Comparison of ENCODE assay signal across 8 cellular contexts in genomic region chr22:26502688-26503561, GRCh38. TPM values are rescaled to one million over a fixed set of nuclear protein-coding genes. Genes with fewer than 3 reads are reported as not detected.
DNase-seq lines count a peak whose midpoint lies in the region; ATAC-seq and TF ChIP-seq lines count a peak whose summit lies in the region.

No MANE protein-coding gene starts in this region.

- H3K4me3 ChIP-seq in breast epithelium (no peak overlapping the region), OCI-LY1 (ENCODE audit: low read depth, low read length, poor library complexity, severe bottlenecking) (no peak overlapping the region), foreskin fibroblast (ENCODE audit: low read depth in 1 of 2, low read length in 2 of 2) (no peak overlapping the region), trophoblast cell (ENCODE audit: low read depth, low read length) (no peak overlapping the region)

- no TSS peak for BruUV-seq in MCF 10A (replicated peaks; lab: Mats Ljungman, UMichigan)

- POLR2A ChIA-PET in MCF 10A (lab: Yijun Ruan, JAX), result interaction anchor here (0.8 to 2.8 kb wide), 3 partner anchors 9 to 88 kb away, joined by 3 to 19 read pairs (median 3); partner anchors contain the start of gene TFIP11

- peaks cover 94% of the 10 kb centered on the region for H3K36me3 Mint-ChIP-seq in MCF 10A (ENCODE audit: insufficient read depth, unreplicated experiment)

- intact Hi-C loops in MCF 10A (cut with micrococcal nuclease) (no loop called here), breast epithelium (cut with DNase I; ENCODE audit: low total_unique reads) (no loop called here)

- H4K8ac ChIP-seq in trophoblast cell (ENCODE audit: low read depth, low read length), result no peak overlapping the region

- no peak overlapping the region for H4K91ac ChIP-seq in trophoblast cell (ENCODE audit: low read depth, low read length)

- H3K9ac ChIP-seq in OCI-LY1 (ENCODE audit: low read length) (peak overlapping the region; percentile 36; the same call in 1 of the 2 replicates), trophoblast cell (ENCODE audit: low read length) (no peak overlapping the region)

- no peak overlapping the region for H3K4ac ChIP-seq in trophoblast cell (ENCODE audit: low read depth, low read length)

- H3K27ac ChIP-seq in breast epithelium, result peak overlapping the region in 1 of 2 donors; percentile 9
- peak overlapping the region; percentile 78 for H3K27ac ChIP-seq in OCI-LY1 (ENCODE audit: low read depth, low read length, poor library complexity, severe bottlenecking)
- no peak overlapping the region for H3K27ac ChIP-seq in trophoblast cell (ENCODE audit: low read depth, low read length)

- H3K18ac ChIP-seq in trophoblast cell (ENCODE audit: low read length), result no peak overlapping the region

- H3K9me3 ChIP-seq in breast epithelium (no peaks in the 10 kb centered on the region), OCI-LY1 (ENCODE audit: low read length) (no peaks in the 10 kb centered on the region), trophoblast cell (ENCODE audit: insufficient read depth, low read depth, low read length) (no peaks in the 10 kb centered on the region)

- no peaks in the 10 kb centered on the region for H3K79me1 ChIP-seq in trophoblast cell (ENCODE audit: low read length)

- H3F3A ChIP-seq in OCI-LY1 (ENCODE audit: insufficient read depth, low read length), result no peaks in the 10 kb centered on the region

- H3K4me1 ChIP-seq in breast epithelium (no peaks in the 10 kb centered on the region), OCI-LY1 (ENCODE audit: insufficient read depth, low read length, severe bottlenecking) (peaks cover 18% of the 10 kb centered on the region), trophoblast cell (ENCODE audit: control insufficient read depth in 1 of 2, insufficient read depth in 2 of 2, low read length in 2 of 2) (no peaks in the 10 kb centered on the region)

- no CpG with 5 or more reads among the region's 3 CpGs for WGBS in trophoblast cell (ENCODE audit: extremely low coverage, insufficient coverage, insufficient read length)

- H2AFZ ChIP-seq in OCI-LY1 (ENCODE audit: low read length) (no peak overlapping the region), trophoblast cell (ENCODE audit: insufficient read depth, low read length, poor library complexity) (peak overlapping the region; percentile 6)

- H4K12ac ChIP-seq in trophoblast cell (ENCODE audit: low read depth, low read length), result no peak overlapping the region

- CTCF ChIA-PET in MCF 10A (lab: Yijun Ruan, JAX), result interaction anchor here (0.5 to 2.8 kb wide), 19 partner anchors 8 to 1444 kb away, joined by 3 to 13 read pairs (median 4); partner anchors contain the start of genes HPS4, SRRD, TFIP11 and TPST2

- ATAC-seq in GM18520 (IDR thresholded peaks at IDR 0.05; ENCODE audit: unreplicated experiment), result no peak

- no peak for TF ChIP-seq POLR2A in breast epithelium (IDR thresholded peaks at IDR 0.05)

- H3K23ac ChIP-seq in trophoblast cell (ENCODE audit: low read length), result no peak overlapping the region

- peak overlapping the region; percentile 6; the same call in 1 of the 2 replicates for H3K4me2 ChIP-seq in OCI-LY1 (ENCODE audit: low read length)
- no peak overlapping the region for H3K4me2 ChIP-seq in trophoblast cell (ENCODE audit: low read length)

- no peaks in the 10 kb centered on the region for H3K27me3 ChIP-seq in breast epithelium
- H3K27me3 ChIP-seq in OCI-LY1 (ENCODE audit: insufficient read depth, low read length), result no peaks in the 10 kb centered on the region
- H3K27me3 ChIP-seq in trophoblast cell (ENCODE audit: insufficient read depth, low read length), result no peaks in the 10 kb centered on the region

- no peaks in the 10 kb centered on the region for H3K9me3 Mint-ChIP-seq in MCF 10A (ENCODE audit: unreplicated experiment)

- H4K20me1 ChIP-seq in OCI-LY1 (ENCODE audit: insufficient read depth, low read length), result no peaks in the 10 kb centered on the region

- H3K27ac Mint-ChIP-seq in MCF 10A (ENCODE audit: low read depth, unreplicated experiment), result no peak overlapping the region

- peak; percentile 43 for TF ChIP-seq CTCF in MCF 10A (IDR thresholded peaks at IDR 0.05; ENCODE audit: unreplicated experiment)
- TF ChIP-seq CTCF in breast epithelium (IDR thresholded peaks at IDR 0.05), result peak in 1 of 3 donors; percentile 45
- peak; percentile 92 for TF ChIP-seq CTCF in OCI-LY1 (IDR thresholded peaks at IDR 0.05; ENCODE audit: low read length)
- TF ChIP-seq CTCF in foreskin fibroblast (IDR thresholded peaks at IDR 0.05; ENCODE audit: low read depth, low read length), result peak; percentile 74

- H3K79me2 ChIP-seq in OCI-LY1 (ENCODE audit: insufficient read depth, low read length) (no peaks in the 10 kb centered on the region), trophoblast cell (ENCODE audit: control insufficient read depth, insufficient read depth, low read length, poor library complexity) (no peaks in the 10 kb centered on the region)

- no peak overlapping the region for H2BK12ac ChIP-seq in trophoblast cell (ENCODE audit: low read length)

- no peak overlapping the region for H3K4me3 Mint-ChIP-seq in MCF 10A (ENCODE audit: unreplicated experiment)

- H2AK5ac ChIP-seq in trophoblast cell (ENCODE audit: low read length), result no peak overlapping the region

- peaks cover 27% of the 10 kb centered on the region for H3K36me3 ChIP-seq in breast epithelium
- peaks cover 84% of the 10 kb centered on the region for H3K36me3 ChIP-seq in OCI-LY1 (ENCODE audit: insufficient read depth, low read length)
- peaks cover 40 to 54% of the 10 kb centered on the region in 2 experiments for H3K36me3 ChIP-seq in trophoblast cell (ENCODE audit: control insufficient read depth in 1 of 2, insufficient read depth in 2 of 2, low read length in 2 of 2)

- no peak overlapping the region for H3K14ac ChIP-seq in trophoblast cell (ENCODE audit: low read length)

- no peak overlapping the region for H2BK5ac ChIP-seq in trophoblast cell (ENCODE audit: low read depth, low read length, poor library complexity)

- DNase-seq in MCF 10A (ENCODE audit: unreplicated experiment) (peak; percentile 18), breast epithelium (ENCODE audit: low spot score in 2 of 2) (no peak), activated T-helper 1 cell treated with Interleukin-2 at 50 U/mL for 16 hours (ENCODE audit: low read depth) (peak; percentile 22), foreskin fibroblast (peak in 1 of 2 donors; percentile 65), trophoblast cell (peak in 1 of 2 donors; percentile 34), cerebellar nuclear complex (lab: John Stamatoyannopoulos, UW) (no peak)

- H2BK120ac ChIP-seq in trophoblast cell (ENCODE audit: insufficient read depth, low read length, poor library complexity), result no peak overlapping the region

- no peaks in the 10 kb centered on the region for H3K9me2 ChIP-seq in OCI-LY1 (ENCODE audit: low read depth, low read length)

- no peaks in the 10 kb centered on the region for H3K4me1 Mint-ChIP-seq in MCF 10A (ENCODE audit: insufficient read depth, unreplicated experiment)

- no peaks in the 10 kb centered on the region for H3K27me3 Mint-ChIP-seq in MCF 10A (ENCODE audit: insufficient read depth, unreplicated experiment)

RNA-seq across cellular contexts. Expression of gene TFIP11, which starts 9.3 kb away (rescaled TPM):
- total RNA-seq in MCF 10A (2022) (41.0 and 58.9 TPM in 2 replicates), breast epithelium (10 to 100 TPM; 27.5 to 34.5 (median 29.0) TPM)
- 27.7 and 27.8 TPM in 2 replicates for polyA plus RNA-seq in trophoblast cell (2013)

RNA-seq across cellular contexts. Expression of gene SRRD, which starts 19.2 kb away (rescaled TPM):
- total RNA-seq in MCF 10A (2022) (22.4 and 27.9 TPM in 2 replicates), breast epithelium (10 to 100 TPM in 2 of 3 donors, 1 to 10 TPM in 1; 8.8 to 17.4 (median 15.0) TPM)
- polyA plus RNA-seq in trophoblast cell (2013), result 15.4 and 15.8 TPM in 2 replicates

RNA-seq across cellular contexts. Expression of gene HPS4, which starts 19.3 kb away (rescaled TPM):
- 35.6 and 38.3 TPM in 2 replicates for total RNA-seq in MCF 10A (2022)
- total RNA-seq in breast epithelium, result 10 to 100 TPM; 29.0 to 43.6 (median 35.4) TPM
- 22.6 and 24.1 TPM in 2 replicates for polyA plus RNA-seq in trophoblast cell (2013)

Comparison
In these comparisons a context has a peak if more than half of its experiments do, and no peak if none do; other contexts are left out.
1. DNase-seq: peak in MCF 10A (single experiment) and activated T-helper 1 cell treated with Interleukin-2 at 50 U/mL for 16 hours (single experiment); none in breast epithelium (0 of 2) and cerebellar nuclear complex (0 of 2).